31 cellular contexts compared by ENCODE assay signal in genomic region chr13:94925263-94925662, GRCh38.
DNase-seq lines count a peak whose midpoint lies in the region; ATAC-seq and TF ChIP-seq lines count a peak whose summit lies in the region.
"Had no signal": no experiment of that assay in that cellular context is flagged by ENCODE, and none has a peak within 500 bp of the region (broad histone marks: within the 10 kb centered on the region; RNA-seq: fewer than 3 reads in every experiment).

No MANE protein-coding gene starts in this region.

- no peaks in the 10 kb centered on the region for H3K9me2 ChIP-seq in SK-N-SH

- no peaks in the 10 kb centered on the region for H3K79me2 ChIP-seq in SK-N-SH (ENCODE audit: insufficient read depth)

- no peak overlapping the region for H2AFZ ChIP-seq in SK-N-SH (ENCODE audit: low read depth)

- H3K27me3 ChIP-seq in SK-N-SH (ENCODE audit: insufficient read depth): no peaks in the 10 kb centered on the region
- H3K27me3 ChIP-seq: BLaER1; BLaER1 treated with 17β-estradiol and CSF1 and Interleukin-3, amounts not matched to agents 10 nM and 100 nM had no signal

- no peaks in the 10 kb centered on the region for H3K36me3 ChIP-seq in SK-N-SH (replicated peaks in 1 of 2; ENCODE audit: control insufficient read depth in 1 of 2, insufficient read depth in 2 of 2, low read length in 1 of 2)
- H3K36me3 ChIP-seq: BE2C; BLaER1; BLaER1 treated with 17β-estradiol and CSF1 and Interleukin-3, amounts not matched to agents 10 nM and 100 nM had no signal

- POLR2A ChIA-PET in SK-N-SH (lab: Yijun Ruan, JAX): no interaction called here

- ATAC-seq in GM19351 (IDR thresholded peaks at IDR 0.05; ENCODE audit: unreplicated experiment) (peak; percentile 49), GM19395 (IDR thresholded peaks at IDR 0.05; ENCODE audit: unreplicated experiment) (peak; percentile 56), HG03520 (IDR thresholded peaks at IDR 0.05; ENCODE audit: unreplicated experiment) (peak; percentile 60), left colon (no peak)
- ATAC-seq: A549; CD8-positive, alpha-beta T cell had no signal

- 64% methylated on average over 3 of the region's 3 CpGs for WGBS in SK-N-SH (ENCODE audit: low lambda C conversion rate)

- DNase-seq in activated CD4-positive, alpha-beta T cell treated with anti-CD3 and anti-CD28 coated beads, Interleukin-2, amount 50 U/mL, for 1 hour: no peak
- no peak for DNase-seq in left colon
- DNase-seq in SK-N-SH: no peak
- DNase-seq: 8988T; ACHN; AML-193; BE2C; C1 segment of cervical spinal cord; Caco-2; Calu3; CD4-positive, alpha-beta memory T cell; CD4-positive, alpha-beta T cell; CD4-positive, CD25-positive, alpha-beta regulatory T cell; CD8-positive, alpha-beta memory T cell; CD8-positive, alpha-beta T cell; COR-L47; DMS 273 treated with DMSO at 0.1 percent for 48 hours; DMS153; DMS53; DMS79; DMS79 treated with DMSO at 0.1 percent for 48 hours; DND-41; EL had no signal

- intact Hi-C loops in left colon (cut with DNase I, micrococcal nuclease): no loop called here

- no peak for TF ChIP-seq EP300 in SK-N-SH (IDR thresholded peaks at IDR 0.05; ENCODE audit: borderline replicate concordance in 1 of 2, low read depth in 1 of 2, low read length in 1 of 2)

- H3K4me3 ChIP-seq in SK-N-SH (ENCODE audit: low read depth in 2 of 2, low read length in 1 of 2): no peak overlapping the region
- H3K4me3 ChIP-seq: A549; BLaER1; BLaER1 treated with 17β-estradiol and CSF1 and Interleukin-3, amounts not matched to agents 10 nM and 100 nM had no signal

- H3F3A ChIP-seq in SK-N-SH (replicated peaks; ENCODE audit: insufficient read depth): no peaks in the 10 kb centered on the region

- TF ChIP-seq CTCF in SK-N-SH (IDR thresholded peaks at IDR 0.05): no peak

- CTCF ChIA-PET in SK-N-SH (lab: Yijun Ruan, JAX): no interaction called here

- H3K9ac ChIP-seq in SK-N-SH: no peak overlapping the region
- H3K9ac ChIP-seq: BLaER1; BLaER1 treated with 17β-estradiol and CSF1 and Interleukin-3, amounts not matched to agents 10 nM and 100 nM had no signal

- no peak overlapping the region for H3K27ac ChIP-seq in SK-N-SH (ENCODE audit: low read depth in 2 of 2, low read length in 1 of 2)
- H3K27ac ChIP-seq: 22Rv1; A549; BLaER1; BLaER1 treated with 17β-estradiol and CSF1 and Interleukin-3, amounts not matched to agents 10 nM and 100 nM; C4-2B had no signal

- TF ChIP-seq RAD21 in SK-N-SH (IDR thresholded peaks at IDR 0.05; ENCODE audit: low read length): no peak

- no peak overlapping the region for H3K4me2 ChIP-seq in SK-N-SH
- H3K4me2 ChIP-seq: A549; BLaER1; BLaER1 treated with 17β-estradiol and CSF1 and Interleukin-3, amounts not matched to agents 10 nM and 100 nM had no signal

- no peaks in the 10 kb centered on the region for H3K9me3 ChIP-seq in SK-N-SH
- H3K9me3 ChIP-seq: A549; BE2C; BLaER1; BLaER1 treated with 17β-estradiol and CSF1 and Interleukin-3, amounts not matched to agents 10 nM and 100 nM; Caco-2 had no signal

- no peaks in the 10 kb centered on the region for H3K4me1 ChIP-seq in SK-N-SH (ENCODE audit: control insufficient read depth in 1 of 2, insufficient read depth in 2 of 2, low read depth in 1 of 2, low read length in 1 of 2)
- H3K4me1 ChIP-seq: A549; BE2C; BLaER1; BLaER1 treated with 17β-estradiol and CSF1 and Interleukin-3, amounts not matched to agents 10 nM and 100 nM; Caco-2 had no signal

- H4K20me1 ChIP-seq in SK-N-SH (ENCODE audit: insufficient read depth): no peaks in the 10 kb centered on the region
- H4K20me1 ChIP-seq: BLaER1; BLaER1 treated with 17β-estradiol and CSF1 and Interleukin-3, amounts not matched to agents 10 nM and 100 nM had no signal

TF ChIP-seq in SK-N-SH, 30 proteins besides CTCF, POLR2A, EP300 and RAD21:
- TF ChIP-seq EZH2phosphoT487 (IDR thresholded peaks at IDR 0.05; ENCODE audit: borderline replicate concordance, low read depth) (no peak), MEF2A (IDR thresholded peaks at IDR 0.05; ENCODE audit: borderline replicate concordance, low read depth) (no peak), GABPA (IDR thresholded peaks at IDR 0.05; ENCODE audit: low read depth) (no peak), RFX5 (IDR thresholded peaks at IDR 0.05; ENCODE audit: low read length) (no peak), SIN3A (IDR thresholded peaks at IDR 0.05; ENCODE audit: borderline replicate concordance, low read depth, low read length) (no peak), TEAD4 (IDR thresholded peaks at IDR 0.05; ENCODE audit: borderline replicate concordance, insufficient read depth) (no peak), TCF12 (IDR thresholded peaks at IDR 0.05) (no peak), GATA2 (CRISPR knock-in tag; IDR thresholded peaks at IDR 0.05) (no peak), RXRA (IDR thresholded peaks at IDR 0.05; ENCODE audit: borderline replicate concordance, low read depth) (no peak), SMC3 (IDR thresholded peaks at IDR 0.05; ENCODE audit: low read depth, low read length) (no peak), USF1 (IDR thresholded peaks at IDR 0.05; ENCODE audit: borderline replicate concordance, low read depth) (no peak), FOXJ3 (CRISPR knock-in tag; IDR thresholded peaks at IDR 0.05) (no peak), REST (IDR thresholded peaks at IDR 0.05; ENCODE audit: low read depth, low read length) (no peak), ZBTB33 (IDR thresholded peaks at IDR 0.05; ENCODE audit: borderline replicate concordance, low read depth) (no peak), MXI1 (IDR thresholded peaks at IDR 0.05; ENCODE audit: low read depth, low read length) (no peak), TAF1 (IDR thresholded peaks at IDR 0.05; ENCODE audit: borderline replicate concordance, low read depth, low read length) (no peak)
